ENCODE assay signal across 9 cellular contexts in genomic region chr3:5197022-5197421, GRCh38.
DNase-seq lines count a peak whose midpoint lies in the region; ATAC-seq lines count a peak whose summit lies in the region.
"Had no signal": no experiment of that assay in that cellular context is flagged by ENCODE, and none has a peak within 500 bp of the region (broad histone marks: within the 10 kb centered on the region; RNA-seq: fewer than 3 reads in every experiment).

No MANE protein-coding gene starts in this region.

- peaks cover 91% of the 10 kb centered on the region for H3K36me3 Mint-ChIP-seq in stimulated activated naive CD8-positive, alpha-beta T cell treated with anti-CD3 and anti-CD28 coated beads, Interleukin-15, Interleukin-2, amounts not matched to agents 100 ng/mL and 50 ng/mL, for 24 hours (ENCODE audit: low read depth)
- H3K36me3 Mint-ChIP-seq in activated naive CD8-positive, alpha-beta T cell treated with anti-CD3 and anti-CD28 coated beads, Interleukin-2, amount 50 U/mL, for 24 hours (ENCODE audit: low read depth), result peaks cover 88% of the 10 kb centered on the region

- DNase-seq in stimulated activated naive CD8-positive, alpha-beta T cell treated with anti-CD3 and anti-CD28 coated beads, Interleukin-15, Interleukin-2, amounts not matched to agents 100 U/mL and 50 U/mL, for 24 hours, result no peak
- DNase-seq in activated naive CD8-positive, alpha-beta T cell treated with anti-CD3 and anti-CD28 coated beads, Interleukin-2, amount 50 U/mL, for 24 hours, result no peak
- DNase-seq in kidney glomerular epithelial cell (lab: John Stamatoyannopoulos, UW) (peak; percentile 74), retina (no peak), DMS 273 treated with DMSO at 0.1 percent for 48 hours (lab: John Stamatoyannopoulos, UW) (no peak)
- DNase-seq: NCI-H82 had no signal

- peaks cover 93% of the 10 kb centered on the region for H3K4me1 Mint-ChIP-seq in stimulated activated naive CD8-positive, alpha-beta T cell treated with anti-CD3 and anti-CD28 coated beads, Interleukin-15, Interleukin-2, amounts not matched to agents 100 ng/mL and 50 ng/mL, for 24 hours (ENCODE audit: low read depth)
- peaks cover 94% of the 10 kb centered on the region for H3K4me1 Mint-ChIP-seq in activated naive CD8-positive, alpha-beta T cell treated with anti-CD3 and anti-CD28 coated beads, Interleukin-2, amount 50 U/mL, for 24 hours

- peak overlapping the region; percentile 100 for H3K27ac Mint-ChIP-seq in stimulated activated naive CD8-positive, alpha-beta T cell treated with anti-CD3 and anti-CD28 coated beads, Interleukin-15, Interleukin-2, amounts not matched to agents 100 ng/mL and 50 ng/mL, for 24 hours
- H3K27ac Mint-ChIP-seq in activated naive CD8-positive, alpha-beta T cell treated with anti-CD3 and anti-CD28 coated beads, Interleukin-2, amount 50 U/mL, for 24 hours, result peak overlapping the region; percentile 96

- no peaks in the 10 kb centered on the region for H3K27me3 Mint-ChIP-seq in stimulated activated naive CD8-positive, alpha-beta T cell treated with anti-CD3 and anti-CD28 coated beads, Interleukin-15, Interleukin-2, amounts not matched to agents 100 ng/mL and 50 ng/mL, for 24 hours
- no peaks in the 10 kb centered on the region for H3K27me3 Mint-ChIP-seq in activated naive CD8-positive, alpha-beta T cell treated with anti-CD3 and anti-CD28 coated beads, Interleukin-2, amount 50 U/mL, for 24 hours

- no peaks in the 10 kb centered on the region for H3K9me3 Mint-ChIP-seq in stimulated activated naive CD8-positive, alpha-beta T cell treated with anti-CD3 and anti-CD28 coated beads, Interleukin-15, Interleukin-2, amounts not matched to agents 100 ng/mL and 50 ng/mL, for 24 hours
- H3K9me3 Mint-ChIP-seq in activated naive CD8-positive, alpha-beta T cell treated with anti-CD3 and anti-CD28 coated beads, Interleukin-2, amount 50 U/mL, for 24 hours, result no peaks in the 10 kb centered on the region

- peak overlapping the region; percentile 64 for H3K4me3 Mint-ChIP-seq in stimulated activated naive CD8-positive, alpha-beta T cell treated with anti-CD3 and anti-CD28 coated beads, Interleukin-15, Interleukin-2, amounts not matched to agents 100 ng/mL and 50 ng/mL, for 24 hours
- peak overlapping the region; percentile 74 for H3K4me3 Mint-ChIP-seq in activated naive CD8-positive, alpha-beta T cell treated with anti-CD3 and anti-CD28 coated beads, Interleukin-2, amount 50 U/mL, for 24 hours

- no peak for ATAC-seq in stimulated activated naive CD8-positive, alpha-beta T cell treated with anti-CD3 and anti-CD28 coated beads, Interleukin-15, Interleukin-2, amounts not matched to agents 100 U/mL and 50 U/mL, for 24 hours
- no peak for ATAC-seq in activated naive CD8-positive, alpha-beta T cell treated with anti-CD3 and anti-CD28 coated beads, Interleukin-2, amount 50 U/mL, for 24 hours
- no peak for ATAC-seq in HG03565 (IDR thresholded peaks at IDR 0.05; ENCODE audit: unreplicated experiment)
- ATAC-seq in HG02588 (IDR thresholded peaks at IDR 0.05; ENCODE audit: unreplicated experiment), result no peak
